ENCODE assay signal across 25 cellular contexts in the genomic region with DNA sequence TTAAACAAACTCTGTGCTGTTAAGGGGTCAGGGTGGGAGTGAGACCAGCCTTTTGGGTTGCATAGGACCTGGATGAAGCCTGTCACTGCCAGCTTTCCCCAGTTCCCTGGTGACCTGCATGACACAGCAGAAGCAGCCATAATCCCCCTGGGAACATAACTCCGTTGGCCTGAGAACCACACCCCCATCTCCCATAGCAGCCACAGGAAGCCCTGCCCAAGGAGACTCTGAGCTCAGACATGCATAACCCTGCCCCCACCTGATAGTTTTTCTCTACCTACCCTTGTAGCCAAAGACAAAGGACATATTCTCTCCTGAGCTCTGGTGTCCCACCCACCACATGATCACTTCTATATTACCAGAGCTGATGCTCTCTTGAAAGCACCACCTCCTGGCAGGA.
DNase-seq lines count a peak whose midpoint lies in the region; ATAC-seq and TF ChIP-seq lines count a peak whose summit lies in the region.
"Had no signal": no experiment of that assay in that cellular context is flagged by ENCODE, and none has a peak within 500 bp of the region (broad histone marks: within the 10 kb centered on the region; RNA-seq: fewer than 3 reads in every experiment).

No MANE protein-coding gene starts in this region.

- no peak for TF ChIP-seq POLR2A in IMR-90 (IDR thresholded peaks at IDR 0.05; ENCODE audit: low read depth, low read length)
- no peak for TF ChIP-seq POLR2A in esophagus squamous epithelium (IDR thresholded peaks at IDR 0.05)

- no peak overlapping the region for H2BK5ac ChIP-seq in IMR-90 (ENCODE audit: low read depth, low read length, poor library complexity, severe bottlenecking)

- H3K9ac ChIP-seq in DND-41 (ENCODE audit: low read depth, low read length) (no peak overlapping the region), IMR-90 (ENCODE audit: low read depth, low read length) (no peak overlapping the region), OCI-LY3 (ENCODE audit: low read length) (no peak overlapping the region)

- H3K4me2 ChIP-seq in DND-41 (ENCODE audit: insufficient read depth, low read length) (no peak overlapping the region), IMR-90 (ENCODE audit: low read depth, low read length) (no peak overlapping the region), OCI-LY3 (ENCODE audit: low read length) (0 out of 2 replicates have a peak overlapping the region, but pooled peaks have one; percentile 7)

- dilution Hi-C loops in IMR-90 (cut with HindIII; ENCODE audit: low sequenced_read_pairs, unreplicated experiment), result no loop called here

- peak overlapping the region; percentile 65 for H2AK9ac ChIP-seq in IMR-90 (replicated peaks; ENCODE audit: low read depth, low read length, poor library complexity)

- POLR2A ChIA-PET in IMR-90 (lab: Charles Lee; ENCODE audit: unreplicated experiment), result no interaction called here

- CTCF ChIA-PET in IMR-90 (lab: Yijun Ruan, JAX), result no interaction called here

- no peaks in the 10 kb centered on the region for H3K36me3 ChIP-seq in DND-41 (ENCODE audit: insufficient read depth, low read length)
- no peaks in the 10 kb centered on the region for H3K36me3 ChIP-seq in IMR-90 (ENCODE audit: control insufficient read depth, insufficient read depth, low read length)
- H3K36me3 ChIP-seq in OCI-LY3 (replicated peaks; ENCODE audit: low read depth, low read length), result no peaks in the 10 kb centered on the region
- no peaks in the 10 kb centered on the region for H3K36me3 ChIP-seq in esophagus squamous epithelium
- H3K36me3 ChIP-seq: left lung had no signal

- no peaks in the 10 kb centered on the region for H3K4me1 Mint-ChIP-seq in activated T-cell treated with anti-CD3 and anti-CD28 coated beads, Interleukin-2, amount 50 U/mL, for 72 hours (ENCODE audit: low read depth)
- H3K4me1 Mint-ChIP-seq: activated CD8-positive, alpha-beta memory T cell treated with anti-CD3 and anti-CD28 coated beads, Interleukin-2, amount 10 ng/mL, durations not matched to agents 7 days and 5 days; CD14-positive monocyte; immature natural killer cell; T-cell had no signal

- H3K56ac ChIP-seq in IMR-90 (ENCODE audit: extremely low read depth, insufficient read depth, low read length), result no peak overlapping the region

- H3K18ac ChIP-seq in IMR-90 (ENCODE audit: low read depth, low read length), result no peak overlapping the region

- H3K23ac ChIP-seq in IMR-90 (ENCODE audit: low read depth, low read length), result no peak overlapping the region

- no peak overlapping the region for H4K5ac ChIP-seq in IMR-90 (ENCODE audit: low read depth, low read length)

- no peaks in the 10 kb centered on the region for H3K27me3 Mint-ChIP-seq in activated T-cell treated with anti-CD3 and anti-CD28 coated beads, Interleukin-2, amount 50 U/mL, for 72 hours (ENCODE audit: low read depth)
- H3K27me3 Mint-ChIP-seq: activated CD8-positive, alpha-beta memory T cell treated with anti-CD3 and anti-CD28 coated beads, Interleukin-2, amount 10 ng/mL, durations not matched to agents 7 days and 5 days; activated naive CD8-positive, alpha-beta T cell; T-cell had no signal

- H2BK120ac ChIP-seq in IMR-90 (ENCODE audit: low read depth, low read length), result no peak overlapping the region

- no peak overlapping the region for H2BK15ac ChIP-seq in IMR-90 (ENCODE audit: low read depth, low read length)

- no peak overlapping the region for H4K8ac ChIP-seq in IMR-90 (ENCODE audit: low read depth in 2 of 2, low read length in 2 of 2)

- H3K27ac Mint-ChIP-seq in activated T-cell treated with anti-CD3 and anti-CD28 coated beads, Interleukin-2, amount 50 U/mL, for 72 hours, result no peak overlapping the region
- H3K27ac Mint-ChIP-seq: activated CD8-positive, alpha-beta memory T cell treated with anti-CD3 and anti-CD28 coated beads, Interleukin-2, amount 10 ng/mL, durations not matched to agents 7 days and 5 days; activated naive CD8-positive, alpha-beta T cell; activated T-helper 1 cell treated with anti-CD3 and anti-CD28 coated beads, Interleukin-12 subunit alpha, Interleukin-12 subunit beta, Interleukin-2, Interleukin-4 antibody, amounts not matched to agents 30 ng/mL and 10 ng/mL and 1 ng/mL, durations not matched to agents 14 hours and 24 hours and 36 hours; CD14-positive monocyte; HFFc6; immature natural killer cell; T-cell had no signal

- TF ChIP-seq CTCF in DND-41 (IDR thresholded peaks at IDR 0.05; ENCODE audit: borderline replicate concordance, extremely low read depth, low read length, poor library complexity, severe bottlenecking), result no peak
- TF ChIP-seq CTCF in IMR-90 (conservative IDR thresholded peaks at IDR 0.05; ENCODE audit: low read depth, low read length), result no peak
- no peak for TF ChIP-seq CTCF in OCI-LY3 (IDR thresholded peaks at IDR 0.05; ENCODE audit: low read depth, low read length)
- no peak for TF ChIP-seq CTCF in esophagus squamous epithelium (IDR thresholded peaks at IDR 0.05)

- H3K27ac ChIP-seq in DND-41 (ENCODE audit: low read length) (no peak overlapping the region), IMR-90 (ENCODE audit: insufficient read depth, low read length) (no peak overlapping the region), OCI-LY3 (ENCODE audit: low read length) (no peak overlapping the region), esophagus squamous epithelium (no peak overlapping the region)
- H3K27ac ChIP-seq: epithelial cell of prostate, left lung had no signal

- no CpG with 5 or more reads among the region's 1 CpG for WGBS in IMR-90 (ENCODE audit: extremely low coverage in 2 of 2, insufficient read length in 1 of 2), 2 experiments
- WGBS in esophagus squamous epithelium, 2 donors, result 71% methylated on average over 1 of the region's 1 CpG; no CpG with 5 or more reads in 1 of the 2 donors

- H2AFZ ChIP-seq in DND-41 (ENCODE audit: low read depth, low read length), result no peak overlapping the region
- no peak overlapping the region for H2AFZ ChIP-seq in IMR-90 (replicated peaks; ENCODE audit: low read length, poor library complexity)
- H2AFZ ChIP-seq in OCI-LY3 (ENCODE audit: low read depth, low read length), result no peak overlapping the region; the same call in 1 of the 2 replicates

- intact Hi-C loops in IMR-90 (cut with micrococcal nuclease) (no loop called here), esophagus squamous epithelium (cut with DNase I) (no loop called here)

- no peak overlapping the region for H3K4me3 Mint-ChIP-seq in activated T-cell treated with anti-CD3 and anti-CD28 coated beads, Interleukin-2, amount 50 U/mL, for 72 hours
- H3K4me3 Mint-ChIP-seq: activated CD8-positive, alpha-beta memory T cell treated with anti-CD3 and anti-CD28 coated beads, Interleukin-2, amount 10 ng/mL, durations not matched to agents 7 days and 5 days; activated naive CD8-positive, alpha-beta T cell; activated T-helper 1 cell treated with anti-CD3 and anti-CD28 coated beads, Interleukin-12 subunit alpha, Interleukin-12 subunit beta, Interleukin-2, Interleukin-4 antibody, amounts not matched to agents 30 ng/mL and 10 ng/mL and 1 ng/mL, durations not matched to agents 14 hours and 24 hours and 36 hours; CD14-positive monocyte; HFFc6; immature natural killer cell; T-cell had no signal

- no peaks in the 10 kb centered on the region for H3K9me1 ChIP-seq in IMR-90 (ENCODE audit: insufficient read depth, low read length)

- peak; percentile 39 for DNase-seq in DND-41
- no peak for DNase-seq in IMR-90
- peak; percentile 79 for DNase-seq in islet precursor cell
- DNase-seq in esophagus squamous epithelium (lab: John Stamatoyannopoulos, UW), result no peak
- no peak for DNase-seq in activated T-cell treated with anti-CD3 and anti-CD28 coated beads, Interleukin-2, amount 50 U/mL, for 72 hours
- DNase-seq: activated CD4-positive, alpha-beta T cell treated with anti-CD3 and anti-CD28 coated beads for 48 hours; activated CD8-positive, alpha-beta memory T cell treated with anti-CD3 and anti-CD28 coated beads, Interleukin-2, amount 10 ng/mL, durations not matched to agents 7 days and 5 days; cerebellar nuclear complex; foreskin fibroblast; HFFc6; immature natural killer cell; left lung; NCI-H1436; NCI-H2171; NCI-H774; SIG-M5; substantia nigra; T-cell had no signal

- H3K27me3 ChIP-seq in DND-41 (ENCODE audit: insufficient read depth, low read length, poor library complexity), result peaks cover 3% of the 10 kb centered on the region
- H3K27me3 ChIP-seq in IMR-90 (ENCODE audit: control insufficient read depth, insufficient read depth, low read length), result no peaks in the 10 kb centered on the region
- H3K27me3 ChIP-seq in OCI-LY3 (ENCODE audit: low read depth, low read length), result 0 out of 2 replicates have a peak, but pooled peaks cover 3% of the 10 kb centered on the region
- H3K27me3 ChIP-seq in esophagus squamous epithelium, result no peaks in the 10 kb centered on the region
- H3K27me3 ChIP-seq: left lung had no signal

- no peak overlapping the region for H2AK5ac ChIP-seq in IMR-90 (ENCODE audit: low read depth, low read length)

- H3K9me3 Mint-ChIP-seq in activated T-cell treated with anti-CD3 and anti-CD28 coated beads, Interleukin-2, amount 50 U/mL, for 72 hours, result peaks cover 0 to 4% of the 10 kb centered on the region in 2 donors
- H3K9me3 Mint-ChIP-seq: activated T-helper 1 cell treated with anti-CD3 and anti-CD28 coated beads, Interleukin-12 subunit alpha, Interleukin-12 subunit beta, Interleukin-2, Interleukin-4 antibody, amounts not matched to agents 30 ng/mL and 10 ng/mL and 1 ng/mL, durations not matched to agents 14 hours and 24 hours and 36 hours had no signal

- H3K79me2 ChIP-seq in DND-41 (ENCODE audit: insufficient read depth, low read length), result no peaks in the 10 kb centered on the region
- H3K79me2 ChIP-seq in OCI-LY3 (ENCODE audit: low read length), result no peaks in the 10 kb centered on the region

- H3K9me3 ChIP-seq in DND-41 (ENCODE audit: insufficient read depth, low read length, severe bottlenecking) (no peaks in the 10 kb centered on the region), IMR-90 (ENCODE audit: control insufficient read depth, insufficient read depth, low read length) (0 out of 2 replicates have a peak, but pooled peaks cover 1% of the 10 kb centered on the region), OCI-LY3 (ENCODE audit: insufficient read depth, low read length) (no peaks in the 10 kb centered on the region), esophagus squamous epithelium (peaks cover 0 to 8% (median 0%) of the 10 kb centered on the region in 3 donors)

- H4K91ac ChIP-seq in IMR-90 (ENCODE audit: insufficient read depth, low read depth, low read length), result no peak overlapping the region

- H3K79me1 ChIP-seq in IMR-90 (ENCODE audit: low read depth in 1 of 2, low read length in 2 of 2), result no peaks in the 10 kb centered on the region

- BruUV-seq in IMR-90 (replicated peaks; lab: Mats Ljungman, UMichigan), result no TSS peak

- no peaks in the 10 kb centered on the region for H4K20me1 ChIP-seq in DND-41 (ENCODE audit: insufficient read depth, low read length)
- no peaks in the 10 kb centered on the region for H4K20me1 ChIP-seq in IMR-90 (ENCODE audit: insufficient read depth, low read length)
- no peaks in the 10 kb centered on the region for H4K20me1 ChIP-seq in OCI-LY3 (ENCODE audit: insufficient read depth, low read length)

- no peak overlapping the region for H2BK20ac ChIP-seq in IMR-90 (ENCODE audit: low read depth, low read length)

- H3K4ac ChIP-seq in IMR-90 (ENCODE audit: low read depth, low read length), result no peak overlapping the region

- H3K36me3 Mint-ChIP-seq in activated T-cell treated with anti-CD3 and anti-CD28 coated beads, Interleukin-2, amount 50 U/mL, for 72 hours (ENCODE audit: insufficient read depth in 2 of 2), result no peaks in the 10 kb centered on the region
- H3K36me3 Mint-ChIP-seq: activated CD8-positive, alpha-beta memory T cell treated with anti-CD3 and anti-CD28 coated beads, Interleukin-2, amount 10 ng/mL, durations not matched to agents 7 days and 5 days; activated naive CD8-positive, alpha-beta T cell; CD14-positive monocyte; immature natural killer cell; T-cell had no signal

- peak; percentile 75 for ATAC-seq in DND-41 (ENCODE audit: insufficient read depth, low read depth)
- ATAC-seq in IMR-90 (ENCODE audit: low read depth), result no peak
- no peak for ATAC-seq in activated T-cell treated with anti-CD3 and anti-CD28 coated beads, Interleukin-2, amount 50 U/mL, for 72 hours (replicated peaks in 1 of 2)
- no peak for ATAC-seq in GM21529 (IDR thresholded peaks at IDR 0.05; ENCODE audit: unreplicated experiment)
- ATAC-seq in HG03175 (IDR thresholded peaks at IDR 0.05; ENCODE audit: unreplicated experiment), result no peak
- ATAC-seq: activated CD8-positive, alpha-beta memory T cell treated with anti-CD3 and anti-CD28 coated beads, Interleukin-2, amount 10 ng/mL, durations not matched to agents 7 days and 5 days; left lung; T-cell had no signal

- no peak overlapping the region for H3K4me3 ChIP-seq in DND-41 (ENCODE audit: low read depth in 1 of 2, low read length in 2 of 2)
- H3K4me3 ChIP-seq in IMR-90 (ENCODE audit: insufficient read depth, low read depth, low read length), result no peak overlapping the region
- no peak overlapping the region for H3K4me3 ChIP-seq in OCI-LY3 (ENCODE audit: low read length)
- H3K4me3 ChIP-seq in esophagus squamous epithelium, result no peak overlapping the region
- H3K4me3 ChIP-seq: left lung had no signal

- in situ Hi-C loops in IMR-90 (cut with MboI; ENCODE audit: low sequenced_read_pairs), result no loop called here

- no peak overlapping the region for H3K14ac ChIP-seq in IMR-90 (replicated peaks; ENCODE audit: low read depth, low read length)

- no peak for TF ChIP-seq RAD21 in IMR-90 (IDR thresholded peaks at IDR 0.05; ENCODE audit: low read length)

- peaks cover 5% of the 10 kb centered on the region; the same call in 1 of the 2 replicates for H3K4me1 ChIP-seq in DND-41 (ENCODE audit: insufficient read depth, low read length)
- no peaks in the 10 kb centered on the region for H3K4me1 ChIP-seq in IMR-90 (ENCODE audit: control insufficient read depth, insufficient read depth, low read length)
- peaks cover 7% of the 10 kb centered on the region for H3K4me1 ChIP-seq in OCI-LY3 (ENCODE audit: low read length)
- H3K4me1 ChIP-seq in esophagus squamous epithelium, result no peaks in the 10 kb centered on the region
- H3K4me1 ChIP-seq: left lung had no signal

Comparison
In these comparisons a context has a peak if more than half of its experiments do, and no peak if none do; other contexts are left out.
1. DNase-seq: peak in DND-41 (single experiment) and islet precursor cell (single experiment); none in IMR-90 (single experiment), esophagus squamous epithelium (single experiment) and activated T-cell treated with anti-CD3 and anti-CD28 coated beads, Interleukin-2, amount 50 U/mL, for 72 hours (0 of 2).